Comparison of ENCODE assay signal across 1 cellular context in the genomic region with DNA sequence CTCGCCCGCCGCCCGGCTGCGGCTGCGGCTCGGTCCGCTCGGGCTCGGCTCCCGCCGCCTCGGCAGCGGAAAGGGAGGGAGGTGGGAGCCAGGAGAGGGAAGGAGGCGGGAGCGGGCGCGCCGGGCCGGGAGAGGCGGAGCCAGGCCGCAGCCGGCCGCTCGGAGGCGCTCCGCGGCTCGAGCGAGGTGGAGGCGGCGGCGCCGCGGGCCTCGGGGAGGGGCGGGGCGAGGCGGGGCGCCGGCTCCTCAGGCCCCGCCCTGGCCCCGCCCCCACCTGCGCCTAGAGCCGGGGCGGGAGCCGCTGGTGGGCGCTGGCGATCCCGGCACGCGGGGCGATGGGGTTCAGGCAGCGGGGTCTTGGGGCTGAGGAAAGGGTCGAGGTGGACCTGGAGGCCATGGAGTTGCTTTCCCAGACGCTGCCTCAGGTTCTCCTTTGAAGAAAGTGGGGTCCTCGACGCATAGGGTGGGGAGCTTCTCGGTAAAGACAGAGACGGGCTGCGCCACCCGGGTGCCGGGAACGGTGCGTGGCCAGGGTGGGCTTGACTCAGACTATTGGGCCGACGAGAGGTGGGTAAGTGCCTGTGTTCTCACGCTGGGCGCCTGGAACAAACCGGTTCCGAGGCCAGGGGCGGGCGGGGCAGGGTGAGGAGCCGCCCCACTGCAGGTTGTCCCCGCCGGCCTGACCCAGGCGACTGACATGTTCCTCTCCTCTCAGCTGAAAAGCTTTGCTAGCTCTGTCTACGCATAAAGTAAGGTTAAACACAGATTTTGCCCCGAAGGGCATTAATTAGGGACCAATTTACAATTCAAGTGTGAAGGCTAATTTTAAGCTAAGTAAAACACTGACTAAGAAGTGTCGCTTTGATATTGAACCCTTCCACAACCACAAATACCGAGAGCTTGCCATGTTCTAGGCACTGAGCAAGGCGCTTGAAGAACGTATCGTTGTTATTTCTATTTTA.
A peak's percentile ranks its signal among the peaks of the same experiment; 100 is the strongest.
TF ChIP-seq lines count a peak whose summit lies in the region.

Gene CMTM4, minus strand, starts transcription at position 75 of the 962 bp plus-strand sequence. CDS start 218 bp downstream, outside the sequence.

TF ChIP-seq in HepG2, 621 proteins besides CTCF, POLR2A, EP300 and RAD21 (continued from another document):
- TF ChIP-seq UBTF (CRISPR knock-in tag; IDR thresholded peaks at IDR 0.05) (peak; percentile 13; the same call in 1 of the 2 replicates), IKZF5 (CRISPR knock-in tag; IDR thresholded peaks at IDR 0.05) (0 out of 2 replicates have a peak, but pooled peaks have one; percentile 3), TAF1 (CRISPR knock-in tag; IDR thresholded peaks at IDR 0.05) (no peak), ZBTB7B (CRISPR knock-in tag; IDR thresholded peaks at IDR 0.05) (peak; percentile 46; the same call in 1 of the 2 replicates), RCOR2 (CRISPR knock-in tag; IDR thresholded peaks at IDR 0.05) (no peak), ARHGAP35 (CRISPR knock-in tag; IDR thresholded peaks at IDR 0.05; ENCODE audit: borderline replicate concordance) (0 out of 2 replicates have a peak, but pooled peaks have one; percentile 39), SP1 (IDR thresholded peaks at IDR 0.05) (no peak), SP1 (CRISPR knock-in tag; IDR thresholded peaks at IDR 0.05) (peak; percentile 71), NFE2L2 (IDR thresholded peaks at IDR 0.05; ENCODE audit: low read length) (no peak), SP4 (CRISPR knock-in tag; IDR thresholded peaks at IDR 0.05) (peak; percentile 86), MXD1 (CRISPR knock-in tag; IDR thresholded peaks at IDR 0.05) (peak; percentile 38; the same call in 1 of the 2 replicates), RXRA (CRISPR knock-in tag; IDR thresholded peaks at IDR 0.05) (peak; percentile 40; the same call in 1 of the 2 replicates), ARNT2 (CRISPR knock-in tag; IDR thresholded peaks at IDR 0.05; ENCODE audit: low read depth) (peak; percentile 58; the same call in 1 of the 2 replicates), ZNF776 (CRISPR knock-in tag; IDR thresholded peaks at IDR 0.05) (peak; percentile 65; the same call in 1 of the 2 replicates), ZNF572 (CRISPR knock-in tag; IDR thresholded peaks at IDR 0.05) (peak; percentile 94; the same call in 1 of the 2 replicates), SNAPC2 (CRISPR knock-in tag; IDR thresholded peaks at IDR 0.05) (no peak), KLF6 (CRISPR knock-in tag; IDR thresholded peaks at IDR 0.05) (no peak), IRX3 (CRISPR knock-in tag; IDR thresholded peaks at IDR 0.05; ENCODE audit: borderline replicate concordance, low read depth) (no peak), ASH2L (IDR thresholded peaks at IDR 0.05; ENCODE audit: insufficient read length, low read depth, low read length) (no peak), ERF (CRISPR knock-in tag; IDR thresholded peaks at IDR 0.05) (no peak), MXD4 (CRISPR knock-in tag; IDR thresholded peaks at IDR 0.05) (peak; percentile 59; the same call in 1 of the 2 replicates), NCOA5 (CRISPR knock-in tag; IDR thresholded peaks at IDR 0.05) (no peak), NFKB2 (CRISPR knock-in tag; IDR thresholded peaks at IDR 0.05; ENCODE audit: borderline replicate concordance) (peak; percentile 57; the same call in 1 of the 2 replicates), ZNF780A (CRISPR knock-in tag; IDR thresholded peaks at IDR 0.05) (no peak), HMGXB4 (CRISPR knock-in tag; IDR thresholded peaks at IDR 0.05; ENCODE audit: borderline replicate concordance in 1 of 2, low read depth in 1 of 2) (peak in 1 of 2 experiments; percentile 33; a peak in 1 of 4 replicates), JARID2 (CRISPR knock-in tag; IDR thresholded peaks at IDR 0.05; ENCODE audit: insufficient replicate concordance) (no peak), ZNF446 (CRISPR knock-in tag; IDR thresholded peaks at IDR 0.05) (no peak; the same call in 1 of the 2 replicates), THAP9 (CRISPR knock-in tag; IDR thresholded peaks at IDR 0.05; ENCODE audit: borderline replicate concordance) (peak; percentile 53; the same call in 1 of the 2 replicates), ZNF674 (CRISPR knock-in tag; IDR thresholded peaks at IDR 0.05; ENCODE audit: low read depth) (no peak), ZNF292 (CRISPR knock-in tag; IDR thresholded peaks at IDR 0.05; ENCODE audit: borderline replicate concordance, low read depth) (0 out of 2 replicates have a peak, but pooled peaks have one; percentile 31), ZNF224 (CRISPR knock-in tag; IDR thresholded peaks at IDR 0.05) (0 out of 2 replicates have a peak, but pooled peaks have one; percentile 25), IRF1 (CRISPR knock-in tag; IDR thresholded peaks at IDR 0.05; ENCODE audit: low read depth) (no peak)
- TF ChIP-seq, protein P1, sequence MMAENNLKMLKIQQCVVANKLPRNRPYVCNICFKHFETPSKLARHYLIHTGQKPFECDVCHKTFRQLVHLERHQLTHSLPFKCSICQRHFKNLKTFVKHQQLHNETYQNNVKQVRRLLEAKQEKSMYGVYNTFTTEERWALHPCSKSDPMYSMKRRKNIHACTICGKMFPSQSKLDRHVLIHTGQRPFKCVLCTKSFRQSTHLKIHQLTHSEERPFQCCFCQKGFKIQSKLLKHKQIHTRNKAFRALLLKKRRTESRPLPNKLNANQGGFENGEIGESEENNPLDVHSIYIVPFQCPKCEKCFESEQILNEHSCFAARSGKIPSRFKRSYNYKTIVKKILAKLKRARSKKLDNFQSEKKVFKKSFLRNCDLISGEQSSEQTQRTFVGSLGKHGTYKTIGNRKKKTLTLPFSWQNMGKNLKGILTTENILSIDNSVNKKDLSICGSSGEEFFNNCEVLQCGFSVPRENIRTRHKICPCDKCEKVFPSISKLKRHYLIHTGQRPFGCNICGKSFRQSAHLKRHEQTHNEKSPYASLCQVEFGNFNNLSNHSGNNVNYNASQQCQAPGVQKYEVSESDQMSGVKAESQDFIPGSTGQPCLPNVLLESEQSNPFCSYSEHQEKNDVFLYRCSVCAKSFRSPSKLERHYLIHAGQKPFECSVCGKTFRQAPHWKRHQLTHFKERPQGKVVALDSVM (CRISPR knock-in tag; IDR thresholded peaks at IDR 0.05), result no peak; the same call in 1 of the 2 replicates
- TF ChIP-seq, protein P2, sequence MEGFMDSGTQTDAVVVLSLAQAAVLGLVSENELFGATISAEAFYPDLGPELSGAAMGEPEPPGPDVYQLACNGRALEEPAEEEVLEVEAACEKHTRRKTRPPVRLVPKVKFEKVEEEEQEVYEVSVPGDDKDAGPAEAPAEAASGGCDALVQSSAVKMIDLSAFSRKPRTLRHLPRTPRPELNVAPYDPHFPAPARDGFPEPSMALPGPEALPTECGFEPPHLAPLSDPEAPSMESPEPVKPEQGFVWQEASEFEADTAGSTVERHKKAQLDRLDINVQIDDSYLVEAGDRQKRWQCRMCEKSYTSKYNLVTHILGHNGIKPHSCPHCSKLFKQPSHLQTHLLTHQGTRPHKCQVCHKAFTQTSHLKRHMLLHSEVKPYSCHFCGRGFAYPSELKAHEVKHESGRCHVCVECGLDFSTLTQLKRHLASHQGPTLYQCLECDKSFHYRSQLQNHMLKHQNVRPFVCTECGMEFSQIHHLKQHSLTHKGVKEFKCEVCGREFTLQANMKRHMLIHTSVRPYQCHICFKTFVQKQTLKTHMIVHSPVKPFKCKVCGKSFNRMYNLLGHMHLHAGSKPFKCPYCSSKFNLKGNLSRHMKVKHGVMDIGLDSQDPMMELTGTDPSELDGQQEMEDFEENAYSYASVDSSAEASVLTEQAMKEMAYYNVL (CRISPR knock-in tag; IDR thresholded peaks at IDR 0.05; ENCODE audit: borderline replicate concordance), result 0 out of 2 replicates have a peak, but pooled peaks have one; percentile 41
- TF ChIP-seq, protein P3, sequence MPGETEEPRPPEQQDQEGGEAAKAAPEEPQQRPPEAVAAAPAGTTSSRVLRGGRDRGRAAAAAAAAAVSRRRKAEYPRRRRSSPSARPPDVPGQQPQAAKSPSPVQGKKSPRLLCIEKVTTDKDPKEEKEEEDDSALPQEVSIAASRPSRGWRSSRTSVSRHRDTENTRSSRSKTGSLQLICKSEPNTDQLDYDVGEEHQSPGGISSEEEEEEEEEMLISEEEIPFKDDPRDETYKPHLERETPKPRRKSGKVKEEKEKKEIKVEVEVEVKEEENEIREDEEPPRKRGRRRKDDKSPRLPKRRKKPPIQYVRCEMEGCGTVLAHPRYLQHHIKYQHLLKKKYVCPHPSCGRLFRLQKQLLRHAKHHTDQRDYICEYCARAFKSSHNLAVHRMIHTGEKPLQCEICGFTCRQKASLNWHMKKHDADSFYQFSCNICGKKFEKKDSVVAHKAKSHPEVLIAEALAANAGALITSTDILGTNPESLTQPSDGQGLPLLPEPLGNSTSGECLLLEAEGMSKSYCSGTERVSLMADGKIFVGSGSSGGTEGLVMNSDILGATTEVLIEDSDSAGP (CRISPR knock-in tag; IDR thresholded peaks at IDR 0.05; ENCODE audit: borderline replicate concordance), result peak; percentile 59; the same call in 1 of the 2 replicates
- TF ChIP-seq, protein P4, sequence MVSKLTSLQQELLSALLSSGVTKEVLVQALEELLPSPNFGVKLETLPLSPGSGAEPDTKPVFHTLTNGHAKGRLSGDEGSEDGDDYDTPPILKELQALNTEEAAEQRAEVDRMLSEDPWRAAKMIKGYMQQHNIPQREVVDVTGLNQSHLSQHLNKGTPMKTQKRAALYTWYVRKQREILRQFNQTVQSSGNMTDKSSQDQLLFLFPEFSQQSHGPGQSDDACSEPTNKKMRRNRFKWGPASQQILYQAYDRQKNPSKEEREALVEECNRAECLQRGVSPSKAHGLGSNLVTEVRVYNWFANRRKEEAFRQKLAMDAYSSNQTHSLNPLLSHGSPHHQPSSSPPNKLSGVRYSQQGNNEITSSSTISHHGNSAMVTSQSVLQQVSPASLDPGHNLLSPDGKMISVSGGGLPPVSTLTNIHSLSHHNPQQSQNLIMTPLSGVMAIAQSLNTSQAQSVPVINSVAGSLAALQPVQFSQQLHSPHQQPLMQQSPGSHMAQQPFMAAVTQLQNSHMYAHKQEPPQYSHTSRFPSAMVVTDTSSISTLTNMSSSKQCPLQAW (CRISPR knock-in tag; IDR thresholded peaks at IDR 0.05), result 0 out of 2 replicates have a peak, but pooled peaks have one; percentile 57
